Comparison of ENCODE assay signal across 16 cellular contexts in the genomic region with DNA sequence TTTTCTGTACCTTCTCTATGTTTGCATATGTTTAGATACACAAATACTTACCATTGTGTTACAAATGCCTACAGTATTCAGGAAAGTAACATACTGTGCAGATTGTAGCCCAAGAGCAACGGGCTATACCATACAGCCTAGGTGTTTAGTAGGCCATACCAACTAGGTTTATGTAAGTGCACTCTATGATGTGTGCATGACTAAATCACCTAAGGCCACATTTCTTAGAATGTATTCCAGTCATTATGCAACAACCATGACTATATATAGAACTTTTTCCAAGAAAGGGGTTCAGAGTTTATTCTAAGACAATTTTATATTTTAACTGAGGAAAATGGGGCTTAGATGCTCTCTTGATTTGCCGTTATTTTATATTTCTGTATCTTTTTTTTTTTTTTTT.
"Had no signal": no experiment of that assay in that cellular context is flagged by ENCODE, and none has a peak within 500 bp of the region (broad histone marks: within the 10 kb centered on the region; RNA-seq: fewer than 3 reads in every experiment).

No MANE protein-coding gene starts in this region.

- H3K36me3 ChIP-seq: left lung, neural progenitor cell, tibial nerve, uterus had no signal

- H3K4me3 Mint-ChIP-seq: activated naive CD4-positive, alpha-beta T cell treated with anti-CD3 and anti-CD28 coated beads, Interleukin-2, amount 50 U/mL, for 24 hours; activated T-cell treated with anti-CD3 and anti-CD28 coated beads, Interleukin-2, amount 50 U/mL, for 72 hours; naive B cell; neural progenitor cell had no signal

- ATAC-seq: activated T-cell treated with anti-CD3 and anti-CD28 coated beads, Interleukin-2, amount 50 U/mL, for 72 hours; left lung; stimulated activated naive CD8-positive, alpha-beta T cell treated with anti-CD3 and anti-CD28 coated beads, Interleukin-15, Interleukin-2, amounts not matched to agents 100 U/mL and 50 U/mL, for 24 hours had no signal

- H3K9me3 ChIP-seq: tibial nerve, uterus had no signal

- H3K27me3 Mint-ChIP-seq: activated naive CD4-positive, alpha-beta T cell treated with anti-CD3 and anti-CD28 coated beads, Interleukin-2, amount 50 U/mL, for 24 hours; progenitor cell of endocrine pancreas had no signal

- H3K4me1 ChIP-seq: left lung, neural progenitor cell, tibial nerve, uterus had no signal

- H3K27ac Mint-ChIP-seq: activated naive CD4-positive, alpha-beta T cell treated with anti-CD3 and anti-CD28 coated beads, Interleukin-2, amount 50 U/mL, for 24 hours; activated T-cell treated with anti-CD3 and anti-CD28 coated beads, Interleukin-2, amount 50 U/mL, for 72 hours; naive B cell; neural progenitor cell; progenitor cell of endocrine pancreas had no signal

- H3K4me1 Mint-ChIP-seq: activated naive CD4-positive, alpha-beta T cell treated with anti-CD3 and anti-CD28 coated beads, Interleukin-2, amount 50 U/mL, for 24 hours; naive B cell; neural progenitor cell had no signal

- H3K27ac ChIP-seq: left lung, neural progenitor cell, tibial nerve, uterus had no signal

- H3K4me3 ChIP-seq: left lung, neural progenitor cell, tibial nerve, uterus had no signal

- H3K36me3 Mint-ChIP-seq: activated naive CD4-positive, alpha-beta T cell treated with anti-CD3 and anti-CD28 coated beads, Interleukin-2, amount 50 U/mL, for 24 hours; naive B cell; neural progenitor cell had no signal

- H3K27me3 ChIP-seq: left lung, neural progenitor cell, tibial nerve, uterus had no signal

- DNase-seq: activated CD4-positive, alpha-beta T cell treated with anti-CD3 and anti-CD28 coated beads, Interleukin-2, amount 50 U/mL, for 4 hours; activated gamma-delta T cell; activated T-cell treated with anti-CD3 and anti-CD28 coated beads, Interleukin-2, amount 50 U/mL, for 72 hours; dermis blood vessel endothelial cell; effector memory CD4-positive, alpha-beta T cell; kidney; left lung; naive B cell; right cardiac atrium; stimulated activated CD4-positive, alpha-beta T cell treated with anti-CD3 and anti-CD28 coated beads, Interleukin-2, amount 100 ng/mL, for 24 hours; stimulated activated naive CD8-positive, alpha-beta T cell treated with anti-CD3 and anti-CD28 coated beads, Interleukin-15, Interleukin-2, amounts not matched to agents 100 U/mL and 50 U/mL, for 24 hours; uterus had no signal

- H3K9me3 Mint-ChIP-seq: activated naive CD4-positive, alpha-beta T cell treated with anti-CD3 and anti-CD28 coated beads, Interleukin-2, amount 50 U/mL, for 24 hours; neural progenitor cell had no signal
